2 cellular contexts compared by ENCODE assay signal in the genomic region with DNA sequence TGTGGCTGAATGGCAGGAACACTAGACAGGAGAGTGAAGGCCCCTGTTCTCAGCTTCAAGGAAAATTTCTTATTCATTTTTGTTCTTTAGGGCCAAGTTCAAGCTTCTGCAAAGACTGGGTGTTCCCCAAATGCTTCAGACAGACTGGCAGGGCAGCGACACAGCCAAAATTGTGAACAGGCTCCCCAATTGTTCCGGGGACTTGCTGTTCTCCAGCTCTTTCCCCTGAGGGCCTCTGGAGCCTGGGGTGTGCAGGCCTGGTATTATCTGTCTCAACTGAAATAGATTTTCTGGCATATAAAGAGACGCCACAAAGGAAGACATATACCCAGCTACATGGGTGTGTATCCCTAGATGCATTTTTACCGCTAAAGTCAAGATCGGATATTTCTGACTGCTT.
TF ChIP-seq lines count a peak whose summit lies in the region.

No MANE protein-coding gene starts in this region.

TF ChIP-seq in SK-N-SH, 30 proteins besides CTCF, POLR2A, EP300 and RAD21 (continued from another document):
- TF ChIP-seq PBX3 (IDR thresholded peaks at IDR 0.05) (no peak), FOSL2 (IDR thresholded peaks at IDR 0.05; ENCODE audit: borderline replicate concordance, low read depth) (no peak), JUND (IDR thresholded peaks at IDR 0.05) (no peak), YY1 (IDR thresholded peaks at IDR 0.05; ENCODE audit: low read depth) (no peak), MEF2A (IDR thresholded peaks at IDR 0.05; ENCODE audit: borderline replicate concordance, low read depth) (no peak), FOXJ3 (CRISPR knock-in tag; IDR thresholded peaks at IDR 0.05) (no peak), NRF1 (IDR thresholded peaks at IDR 0.05; ENCODE audit: low read depth, low read length) (no peak), ZBTB33 (IDR thresholded peaks at IDR 0.05; ENCODE audit: borderline replicate concordance, low read depth) (no peak), CHD2 (IDR thresholded peaks at IDR 0.05; ENCODE audit: low read length, partially characterized antibody) (no peak), IRF3 (IDR thresholded peaks at IDR 0.05; ENCODE audit: low read depth, low read length) (no peak)

TF ChIP-seq in SK-N-SH treated with all-trans-retinoic acid at 6 μM for 48 hours, 23 proteins besides CTCF, POLR2A, EP300 and RAD21 (continued from another document):
- no peak for TF ChIP-seq TSHZ2 (CRISPR knock-in tag; IDR thresholded peaks at IDR 0.05)
- no peak for TF ChIP-seq ESRRG (CRISPR knock-in tag; IDR thresholded peaks at IDR 0.05)
